In genomic region chr17:81518113-81518784, GRCh38 we compare ENCODE assay signal across 1 cellular context.
TF ChIP-seq lines count a peak whose summit lies in the region.

No MANE protein-coding gene starts in this region.

TF ChIP-seq in HepG2, 621 proteins besides CTCF, POLR2A, EP300 and RAD21:
- 0 out of 2 replicates have a peak, but pooled peaks have one; percentile 11 for TF ChIP-seq ZSCAN31 (CRISPR knock-in tag; IDR thresholded peaks at IDR 0.05; ENCODE audit: low read depth)
- 0 out of 2 replicates have a peak, but pooled peaks have one; percentile 21 for TF ChIP-seq ZNF564 (CRISPR knock-in tag; IDR thresholded peaks at IDR 0.05)
- 0 out of 2 replicates have a peak, but pooled peaks have one; percentile 32 for TF ChIP-seq ZNF235 (CRISPR knock-in tag; IDR thresholded peaks at IDR 0.05; ENCODE audit: borderline replicate concordance)
- no peak for TF ChIP-seq ATF6 (CRISPR knock-in tag; conservative IDR thresholded peaks at IDR 0.05)
- no peak for TF ChIP-seq MAFK (conservative IDR thresholded peaks at IDR 0.05 in 1 of 2, IDR thresholded peaks at IDR 0.05 in 1 of 2; ENCODE audit: low read length in 2 of 2)
- peak; percentile 49; the same call in 1 of the 2 replicates for TF ChIP-seq ZNF263 (CRISPR knock-in tag; IDR thresholded peaks at IDR 0.05)
- peak; percentile 14 for TF ChIP-seq ZNF407 (CRISPR knock-in tag; IDR thresholded peaks at IDR 0.05; ENCODE audit: not compliant biosample characterization)
- TF ChIP-seq ZNF589 (CRISPR knock-in tag; conservative IDR thresholded peaks at IDR 0.05): 0 out of 2 replicates have a peak, but pooled peaks have one; percentile 50
- no peak for TF ChIP-seq ZNF773 (CRISPR knock-in tag; IDR thresholded peaks at IDR 0.05; ENCODE audit: borderline replicate concordance)
- no peak for TF ChIP-seq DPF2 (CRISPR knock-in tag; IDR thresholded peaks at IDR 0.05; ENCODE audit: borderline replicate concordance, low read depth)
- 0 out of 2 replicates have a peak, but pooled peaks have one; percentile 79 for TF ChIP-seq KDM2A (CRISPR knock-in tag; IDR thresholded peaks at IDR 0.05; ENCODE audit: borderline replicate concordance, low read depth)
TF ChIP-seq in HepG2: peak in this region for 7.
